In genomic region chr19:18967358-18968146, GRCh38 we compare ENCODE assay signal across 9 cellular contexts. TPM values are rescaled to one million over a fixed set of nuclear protein-coding genes. Genes with fewer than 3 reads are reported as not detected.
DNase-seq lines count a peak whose midpoint lies in the region; ATAC-seq and TF ChIP-seq lines count a peak whose summit lies in the region.
"Had no signal": no experiment of that assay in that cellular context is flagged by ENCODE, and none has a peak within 500 bp of the region (broad histone marks: within the 10 kb centered on the region; RNA-seq: fewer than 3 reads in every experiment).

No MANE protein-coding gene starts in this region.

- H3K4me1 ChIP-seq in Loucy (ENCODE audit: insufficient read depth, low read length, poor library complexity, severe bottlenecking) = peaks cover 3% of the 10 kb centered on the region
- peaks cover 0 to 7% of the 10 kb centered on the region in 2 donors for H3K4me1 ChIP-seq in breast epithelium
- peaks cover 33 to 45% of the 10 kb centered on the region in 2 donors for H3K4me1 ChIP-seq in thyroid gland

- H3K36me3 ChIP-seq in Loucy (ENCODE audit: insufficient read depth, low read length) (no peaks in the 10 kb centered on the region), breast epithelium (no peaks in the 10 kb centered on the region), kidney epithelial cell (ENCODE audit: control insufficient read depth, insufficient read depth, low read length) (no peaks in the 10 kb centered on the region), thyroid gland (no peaks in the 10 kb centered on the region)

- no peak overlapping the region for H3K4me3 ChIP-seq in Loucy (ENCODE audit: low read length, poor library complexity, severe bottlenecking)
- H3K4me3 ChIP-seq in breast epithelium = no peak overlapping the region
- H3K4me3 ChIP-seq in kidney epithelial cell (ENCODE audit: low read depth, low read length) = no peak overlapping the region
- no peak overlapping the region for H3K4me3 ChIP-seq in thyroid gland (replicated peaks in 1 of 3)

- no peak overlapping the region for H3K9ac ChIP-seq in Loucy (ENCODE audit: low read depth, low read length, poor library complexity, severe bottlenecking)

- H3K9me2 ChIP-seq in Loucy (replicated peaks; ENCODE audit: low read depth, low read length) = no peaks in the 10 kb centered on the region

- TF ChIP-seq POLR2A in breast epithelium (IDR thresholded peaks at IDR 0.05) (no peak), thyroid gland (IDR thresholded peaks at IDR 0.05) (peak in 1 of 2 donors; percentile 25)

- CTCF ChIA-PET in GM10248 (lab: Yijun Ruan, JAX) = no interaction called here

- no peaks in the 10 kb centered on the region for H3F3A ChIP-seq in Loucy (ENCODE audit: low read depth)

- H2AFZ ChIP-seq in Loucy (ENCODE audit: low read length) = peak overlapping the region; percentile 59; the same call in 1 of the 2 replicates

- no peak overlapping the region for H3K4me2 ChIP-seq in Loucy (ENCODE audit: low read depth, low read length, poor library complexity, severe bottlenecking)

- H3K9me3 ChIP-seq in Loucy (ENCODE audit: insufficient read depth, low read depth, low read length) (no peaks in the 10 kb centered on the region), breast epithelium (no peaks in the 10 kb centered on the region), thyroid gland (no peaks in the 10 kb centered on the region)

- H3K79me2 ChIP-seq in Loucy (ENCODE audit: insufficient read depth, low read length) = no peaks in the 10 kb centered on the region

- no peaks in the 10 kb centered on the region for H3K27me3 ChIP-seq in Loucy (ENCODE audit: insufficient read depth, low read length, poor library complexity, severe bottlenecking)
- H3K27me3 ChIP-seq in breast epithelium = no peaks in the 10 kb centered on the region
- H3K27me3 ChIP-seq in kidney epithelial cell (ENCODE audit: control insufficient read depth, insufficient read depth, low read length) = peaks cover 2% of the 10 kb centered on the region
- H3K27me3 ChIP-seq in thyroid gland = no peaks in the 10 kb centered on the region

- POLR2A ChIA-PET in GM10248 (lab: Yijun Ruan, JAX) = no interaction called here

- TF ChIP-seq CTCF in Loucy (conservative IDR thresholded peaks at IDR 0.05; ENCODE audit: low read length) (no peak), breast epithelium (IDR thresholded peaks at IDR 0.05) (no peak), kidney epithelial cell (IDR thresholded peaks at IDR 0.05; ENCODE audit: insufficient read depth, low read length, poor library complexity, severe bottlenecking) (no peak), thyroid gland (IDR thresholded peaks at IDR 0.05) (no peak), GM10248 (IDR thresholded peaks at IDR 0.05; ENCODE audit: control extremely low read depth, extremely low read depth, low read depth, missing control alignments) (no peak)

- no peak for ATAC-seq in HG03521 (IDR thresholded peaks at IDR 0.05; ENCODE audit: unreplicated experiment)

- H3K27ac ChIP-seq in breast epithelium (peak overlapping the region; percentile 88 to 90), thyroid gland (peak overlapping the region; percentile 96 to 99 (median 96))

- DNase-seq in breast epithelium (ENCODE audit: low spot score in 2 of 2) (peak; percentile 79 to 88), kidney epithelial cell (ENCODE audit: low read depth) (peak; percentile 76), thyroid gland (peak; percentile 97 to 98), OCI-M1 (lab: John Stamatoyannopoulos, UW) (no peak), GM10248 (ENCODE audit: extremely low spot score) (no peak)
- no peak for DNase-seq in central memory CD4-positive, alpha-beta T cell
- DNase-seq: NCI-H1694 had no signal

- intact Hi-C loops in breast epithelium (cut with DNase I; ENCODE audit: low total_unique reads) (no loop called here), thyroid gland (cut with DNase I) (no loop called here)

- no peaks in the 10 kb centered on the region for H4K20me1 ChIP-seq in Loucy (ENCODE audit: insufficient read depth, low read length, poor library complexity, severe bottlenecking)

- WGBS in thyroid gland, 2 donors = 9 to 19% methylated on average over 11 of the region's 11 CpGs

RNA-seq across cellular contexts. Expression of gene HOMER3, which starts 26.5 kb away (rescaled TPM):
- total RNA-seq in breast epithelium (10 to 100 TPM; 34.2 to 62.6 (median 56.6) TPM), kidney epithelial cell (82.9 and 109 TPM in 2 replicates), thyroid gland (100 to 1,000 TPM in 1 of 4 donors, 10 to 100 TPM in 3; 55.6 to 169 (median 63.4) TPM)

RNA-seq across cellular contexts. Expression of gene DDX49, which starts 48.0 kb away (rescaled TPM):
- total RNA-seq in breast epithelium = 10 to 100 TPM; 34.1 to 44.9 (median 40.2) TPM
- total RNA-seq in kidney epithelial cell = 85.0 and 102 TPM in 2 replicates
- total RNA-seq in thyroid gland = 10 to 100 TPM; 33.5 to 63.7 (median 46.0) TPM

RNA-seq across cellular contexts. Expression of gene COPE, which starts 48.4 kb away (rescaled TPM):
- total RNA-seq in breast epithelium = 100 to 1,000 TPM; 144 to 204 (median 190) TPM
- total RNA-seq in kidney epithelial cell = 415 and 437 TPM in 2 replicates
- total RNA-seq in thyroid gland = 100 to 1,000 TPM; 192 to 405 (median 329) TPM

Comparison
In these comparisons a context has a peak if more than half of its experiments do, and no peak if none do; other contexts are left out.
1. DNase-seq: peak in breast epithelium (2 of 2), kidney epithelial cell (single experiment) and thyroid gland (2 of 2); none in OCI-M1 (single experiment), central memory CD4-positive, alpha-beta T cell (single experiment) and GM10248 (single experiment).